Comparison of ENCODE assay signal across 2 cellular contexts in genomic region chrX:39896951-39897740, GRCh38.
TF ChIP-seq lines count a peak whose summit lies in the region.

No MANE protein-coding gene starts in this region.

TF ChIP-seq in HEK293, 187 proteins besides CTCF, POLR2A, EP300 and RAD21 (continued from another document):
- TF ChIP-seq ZNF449 (tag by site-specific recombination; IDR thresholded peaks at IDR 0.05) = peak; percentile 90
- TF ChIP-seq ZNF558 (tag by site-specific recombination; IDR thresholded peaks at IDR 0.05) = no peak
- TF ChIP-seq SCRT1 (tag by site-specific recombination; IDR thresholded peaks at IDR 0.05; ENCODE audit: borderline replicate concordance) = no peak
- no peak for TF ChIP-seq ZNF501 (tag by site-specific recombination; IDR thresholded peaks at IDR 0.05)
- no peak for TF ChIP-seq ZNF423 (tag by site-specific recombination; IDR thresholded peaks at IDR 0.05)
- no peak for TF ChIP-seq ZNF677 (tag by site-specific recombination; IDR thresholded peaks at IDR 0.05)
- no peak for TF ChIP-seq KLF16 (tag by site-specific recombination; IDR thresholded peaks at IDR 0.05)
- no peak for TF ChIP-seq KLF9 (tag by site-specific recombination; IDR thresholded peaks at IDR 0.05; ENCODE audit: low read depth)
- TF ChIP-seq ZNF114 (tag by site-specific recombination; IDR thresholded peaks at IDR 0.05) = no peak
- peak; percentile 55 for TF ChIP-seq KLF1 (tag by site-specific recombination; IDR thresholded peaks at IDR 0.05)
- TF ChIP-seq ZBTB8A (tag by site-specific recombination; IDR thresholded peaks at IDR 0.05) = 0 out of 2 replicates have a peak, but pooled peaks have one; percentile 49
- TF ChIP-seq ZNF76 (tag by site-specific recombination; IDR thresholded peaks at IDR 0.05; ENCODE audit: borderline replicate concordance, low read depth) = no peak
- peak; percentile 77 for TF ChIP-seq ZFHX2 (tag by site-specific recombination; conservative IDR thresholded peaks at IDR 0.05)
- TF ChIP-seq ZNF398 (tag by site-specific recombination; IDR thresholded peaks at IDR 0.05) = no peak
- peak; percentile 78 for TF ChIP-seq EGR2 (tag by site-specific recombination; IDR thresholded peaks at IDR 0.05; ENCODE audit: low read depth)

TF ChIP-seq in SK-N-SH, 30 proteins besides CTCF, POLR2A, EP300 and RAD21 (continued from another document):
- TF ChIP-seq USF2 (IDR thresholded peaks at IDR 0.05; ENCODE audit: borderline replicate concordance, low read depth, low read length) (no peak), MEF2A (IDR thresholded peaks at IDR 0.05; ENCODE audit: borderline replicate concordance, low read depth) (0 out of 2 replicates have a peak, but pooled peaks have one; percentile 11), TCF12 (IDR thresholded peaks at IDR 0.05) (peak; percentile 79), GATA2 (CRISPR knock-in tag; IDR thresholded peaks at IDR 0.05) (no peak), PBX3 (IDR thresholded peaks at IDR 0.05) (0 out of 2 replicates have a peak, but pooled peaks have one; percentile 34), FOSL2 (IDR thresholded peaks at IDR 0.05; ENCODE audit: borderline replicate concordance, low read depth) (peak; percentile 53)
TF ChIP-seq in SK-N-SH: peak in this region for 9.
